3 cellular contexts compared by ENCODE assay signal in genomic region chr2:74219846-74220486, GRCh38.
A peak's percentile ranks its signal among the peaks of the same experiment; 100 is the strongest.
TF ChIP-seq lines count a peak whose summit lies in the region.

No MANE protein-coding gene starts in this region.

TF ChIP-seq in A549, 52 proteins besides CTCF, POLR2A, EP300 and RAD21:
- TF ChIP-seq, protein P1, sequence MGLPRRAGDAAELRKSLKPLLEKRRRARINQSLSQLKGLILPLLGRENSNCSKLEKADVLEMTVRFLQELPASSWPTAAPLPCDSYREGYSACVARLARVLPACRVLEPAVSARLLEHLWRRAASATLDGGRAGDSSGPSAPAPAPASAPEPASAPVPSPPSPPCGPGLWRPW (IDR thresholded peaks at IDR 0.05), result no peak
- TF ChIP-seq CBX2 (IDR thresholded peaks at IDR 0.05; ENCODE audit: borderline replicate concordance, low read depth), result no peak
- TF ChIP-seq GATA3 (IDR thresholded peaks at IDR 0.05; ENCODE audit: borderline replicate concordance), result no peak
- 0 out of 2 replicates have a peak, but pooled peaks have one; percentile 56 for TF ChIP-seq POLR2AphosphoS2 (conservative IDR thresholded peaks at IDR 0.05; ENCODE audit: low read length)

TF ChIP-seq in HCT116, 20 proteins besides CTCF, POLR2A, EP300 and RAD21:
- TF ChIP-seq TCF7L2 (IDR thresholded peaks at IDR 0.05; ENCODE audit: borderline replicate concordance, extremely low read depth, insufficient read depth, insufficient read length) (no peak), CEBPB (IDR thresholded peaks at IDR 0.05; ENCODE audit: low read depth) (no peak), EZH2 (IDR thresholded peaks at IDR 0.05) (no peak), POLR2AphosphoS5 (IDR thresholded peaks at IDR 0.05; ENCODE audit: low read depth, low read length) (peak; percentile 58; the same call in 1 of the 2 replicates)

TF ChIP-seq in H1, 55 proteins besides CTCF, POLR2A, EP300 and RAD21:
- TF ChIP-seq POLR2AphosphoS5 (IDR thresholded peaks at IDR 0.05; ENCODE audit: low read depth, low read length) (peak; percentile 77; the same call in 1 of the 2 replicates), ATF2 (IDR thresholded peaks at IDR 0.05; ENCODE audit: low read length) (no peak), GABPA (IDR thresholded peaks at IDR 0.05; ENCODE audit: borderline replicate concordance, insufficient read depth, low read length) (no peak), CBX5 (IDR thresholded peaks at IDR 0.05; ENCODE audit: low read depth, low read length) (no peak)
